In genomic region chr5:120137582-120137981, GRCh38 we compare ENCODE assay signal across 29 cellular contexts.
"Had no signal": no experiment of that assay in that cellular context is flagged by ENCODE, and none has a peak within 500 bp of the region (broad histone marks: within the 10 kb centered on the region; RNA-seq: fewer than 3 reads in every experiment).

No MANE protein-coding gene starts in this region.

- H3K27me3 ChIP-seq: brain microvascular endothelial cell, heart left ventricle, left lung, pancreas, right atrium auricular region, vagina had no signal

- H3K27ac ChIP-seq: brain microvascular endothelial cell, left lung, lower lobe of right lung, pancreas, right atrium auricular region, WERI-Rb-1 had no signal

- H3K4me3 ChIP-seq: heart left ventricle, left lung, lower lobe of right lung, pancreas, right atrium auricular region, vagina had no signal

- H3K4me1 Mint-ChIP-seq: activated CD4-positive, alpha-beta memory T cell treated with anti-CD3 and anti-CD28 coated beads, Interleukin-2, amount 10 ng/mL, durations not matched to agents 7 days and 5 days; nephron had no signal

- H3K9me3 Mint-ChIP-seq: activated T-cell treated with anti-CD3 and anti-CD28 coated beads, Interleukin-2, amount 50 U/mL, for 24 hours; T-helper 1 cell treated with Interleukin-12 subunit alpha and Interleukin-12 subunit beta and Interleukin-4 antibody, amounts not matched to agents 30 μg/mL and 1 μg/mL, for 36 hours; type B pancreatic cell had no signal

- H3K27ac Mint-ChIP-seq: activated CD4-positive, alpha-beta memory T cell treated with anti-CD3 and anti-CD28 coated beads, Interleukin-2, amount 10 ng/mL, durations not matched to agents 7 days and 5 days; activated T-cell treated with anti-CD3 and anti-CD28 coated beads, Interleukin-2, amount 50 U/mL, for 24 hours; nephron; T-helper 1 cell treated with Interleukin-12 subunit alpha and Interleukin-12 subunit beta and Interleukin-4 antibody, amounts not matched to agents 30 μg/mL and 1 μg/mL, for 36 hours; type B pancreatic cell had no signal

- H3K36me3 ChIP-seq: brain microvascular endothelial cell, heart left ventricle, left lung, lower lobe of right lung, pancreas, right atrium auricular region, vagina, WERI-Rb-1 had no signal

- H3K4me1 ChIP-seq: right atrium auricular region, vagina had no signal

- H3K4me3 Mint-ChIP-seq: activated CD4-positive, alpha-beta memory T cell treated with anti-CD3 and anti-CD28 coated beads, Interleukin-2, amount 10 ng/mL, durations not matched to agents 7 days and 5 days; activated T-cell treated with anti-CD3 and anti-CD28 coated beads, Interleukin-2, amount 50 U/mL, for 24 hours; nephron; T-helper 1 cell treated with Interleukin-12 subunit alpha and Interleukin-12 subunit beta and Interleukin-4 antibody, amounts not matched to agents 30 μg/mL and 1 μg/mL, for 36 hours; type B pancreatic cell had no signal

- H3K27me3 Mint-ChIP-seq: activated CD4-positive, alpha-beta memory T cell treated with anti-CD3 and anti-CD28 coated beads, Interleukin-2, amount 10 ng/mL, durations not matched to agents 7 days and 5 days; activated T-cell treated with anti-CD3 and anti-CD28 coated beads, Interleukin-2, amount 50 U/mL, for 24 hours; type B pancreatic cell had no signal

- H3K9me3 ChIP-seq: heart left ventricle, lower lobe of right lung, pancreas, right atrium auricular region, vagina had no signal

- ATAC-seq: activated CD4-positive, CD25-positive, alpha-beta regulatory T cell treated with anti-CD3 and anti-CD28 coated beads, Interleukin-2, amount 50 U/mL, for 24 hours; heart left ventricle; left lung; lower lobe of right lung; pancreas had no signal

- H3K36me3 Mint-ChIP-seq: type B pancreatic cell had no signal

- DNase-seq: activated CD4-positive, alpha-beta memory T cell treated with anti-CD3 and anti-CD28 coated beads, Interleukin-2, amount 10 ng/mL, durations not matched to agents 7 days and 5 days; activated CD4-positive, alpha-beta T cell treated with anti-CD3 and anti-CD28 coated beads for 48 hours; activated CD8-positive, alpha-beta memory T cell treated with anti-CD3 and anti-CD28 coated beads, Interleukin-2, amount 50 U/mL, for 48 hours; activated gamma-delta T cell treated with Interleukin-2 at 50 U/mL for 16 hours; activated naive CD4-positive, alpha-beta T cell treated with anti-CD3 and anti-CD28 coated beads, Interleukin-2, amount 50 U/mL, for 16 hours; activated T-cell treated with anti-CD3 and anti-CD28 coated beads, Interleukin-2, amount 50 U/mL, for 24 hours; amniotic stem cell; brain microvascular endothelial cell; caudate nucleus; cortex of kidney; foreskin fibroblast; heart left ventricle; kidney glomerular epithelial cell; left lung; lower lobe of right lung; mesendoderm; pancreas; stimulated activated CD4-positive, alpha-beta T cell treated with anti-CD3 and anti-CD28 coated beads, Interleukin-15, amount 100 ng/mL, for 24 hours; stimulated activated CD4-positive, alpha-beta T cell treated with anti-CD3 and anti-CD28 coated beads, Interleukin-2, amount 100 ng/mL, for 24 hours; stimulated activated naive CD4-positive, alpha-beta T cell treated with Interleukin-2 at 50 U/mL for 16 hours; SW 1271; T1000; WERI-Rb-1 had no signal
